Comparison of ENCODE assay signal across 9 cellular contexts in genomic region chr15:69729167-69729748, GRCh38.
A peak's percentile ranks its signal among the peaks of the same experiment; 100 is the strongest.
DNase-seq lines count a peak whose midpoint lies in the region; ATAC-seq, FAIRE-seq and TF ChIP-seq lines count a peak whose summit lies in the region.
"Had no signal": no experiment of that assay in that cellular context is flagged by ENCODE, and none has a peak within 500 bp of the region (broad histone marks: within the 10 kb centered on the region; RNA-seq: fewer than 3 reads in every experiment).

No MANE protein-coding gene starts in this region.

- ATAC-seq in RWPE2 (ENCODE audit: low read depth): no peak
- ATAC-seq in HG03342 (IDR thresholded peaks at IDR 0.05; ENCODE audit: unreplicated experiment): no peak

- no peaks in the 10 kb centered on the region for H3K9me1 ChIP-seq in keratinocyte (ENCODE audit: control insufficient read depth, extremely low read depth, insufficient read depth, low read length)

- TF ChIP-seq CTCF in RWPE2 (IDR thresholded peaks at IDR 0.05; ENCODE audit: poor library complexity, severe bottlenecking) (peak; percentile 96), keratinocyte (optimal IDR thresholded peaks at IDR 0.05 in 1 of 3, IDR thresholded peaks at IDR 0.05 in 1 of 3, conservative IDR thresholded peaks at IDR 0.05 in 1 of 3; ENCODE audit: extremely low read depth in 1 of 3, insufficient read depth in 2 of 3, low read length in 3 of 3) (peak; percentile 72 to 83 (median 72))

- DNase-seq in DMS 273 (lab: John Stamatoyannopoulos, UW; ENCODE audit: unreplicated experiment) (peak; percentile 33), DMS 273 treated with DMSO at 0.1 percent for 48 hours (lab: John Stamatoyannopoulos, UW) (no peak), RWPE2 (ENCODE audit: low spot score) (no peak), keratinocyte (ENCODE audit: low read depth, low spot score) (no peak), NCI-H187 treated with DMSO at 0.1 percent for 48 hours (lab: John Stamatoyannopoulos, UW) (no peak)
- peak; percentile 82 for DNase-seq in activated naive CD4-positive, alpha-beta T cell treated with anti-CD3 and anti-CD28 coated beads, Interleukin-2, amount 10 ng/mL, durations not matched to agents 7 days and 5 days
- DNase-seq in stimulated activated CD4-positive, alpha-beta T cell treated with anti-CD3 and anti-CD28 coated beads, TNF-alpha, amount 100 ng/mL, for 48 hours (ENCODE audit: low read depth in 3 of 3): peak; percentile 43 to 68 (median 56)

- no peak overlapping the region for H3K4me2 ChIP-seq in keratinocyte (ENCODE audit: control insufficient read depth, extremely low read depth, insufficient read depth, low read depth, low read length)

- H3K4me1 Mint-ChIP-seq in activated naive CD4-positive, alpha-beta T cell treated with anti-CD3 and anti-CD28 coated beads, Interleukin-2, amount 10 ng/mL, durations not matched to agents 7 days and 5 days: peaks cover 55% of the 10 kb centered on the region

- H3K4me1 ChIP-seq in RWPE2 (ENCODE audit: insufficient read depth, poor library complexity, severe bottlenecking): no peaks in the 10 kb centered on the region
- H3K4me1 ChIP-seq in keratinocyte (ENCODE audit: control insufficient read depth, extremely low read depth, insufficient read depth, low read length): no peaks in the 10 kb centered on the region

- H2AFZ ChIP-seq in keratinocyte (ENCODE audit: control insufficient read depth, low read length): no peak overlapping the region

- H3K9me3 ChIP-seq in RWPE2 (ENCODE audit: severe bottlenecking): no peaks in the 10 kb centered on the region
- H3K9me3 ChIP-seq in keratinocyte (ENCODE audit: control insufficient read depth, low read depth, low read length): no peaks in the 10 kb centered on the region

- FAIRE-seq in keratinocyte (lab: Jason Lieb, UNC): peak; percentile 17
- FAIRE-seq: A204.1 had no signal

- H3K27me3 ChIP-seq in RWPE2 (ENCODE audit: insufficient read depth, poor library complexity, severe bottlenecking) (no peaks in the 10 kb centered on the region), keratinocyte (ENCODE audit: control insufficient read depth, extremely low read depth, insufficient read depth, low read length) (peaks cover 49% of the 10 kb centered on the region)

- H3K27ac ChIP-seq in RWPE2 (ENCODE audit: poor library complexity, severe bottlenecking) (no peak overlapping the region), keratinocyte (ENCODE audit: control insufficient read depth, insufficient read depth, low read length) (no peak overlapping the region)

- no peaks in the 10 kb centered on the region for H3K79me2 ChIP-seq in keratinocyte (ENCODE audit: control insufficient read depth, insufficient read depth, low read length)

- no peak overlapping the region for H3K9ac ChIP-seq in keratinocyte (ENCODE audit: control insufficient read depth, extremely low read depth, insufficient read depth, low read length)

- H3K4me3 Mint-ChIP-seq in activated naive CD4-positive, alpha-beta T cell treated with anti-CD3 and anti-CD28 coated beads, Interleukin-2, amount 10 ng/mL, durations not matched to agents 7 days and 5 days: no peak overlapping the region

- peaks cover 43% of the 10 kb centered on the region for H3K27me3 Mint-ChIP-seq in activated naive CD4-positive, alpha-beta T cell treated with anti-CD3 and anti-CD28 coated beads, Interleukin-2, amount 10 ng/mL, durations not matched to agents 7 days and 5 days

- H3K4me3 ChIP-seq in RWPE2 (ENCODE audit: severe bottlenecking) (no peak overlapping the region), keratinocyte (ENCODE audit: control insufficient read depth in 2 of 3, extremely low read depth in 1 of 3, insufficient read depth in 2 of 3, low read depth in 1 of 3, low read length in 3 of 3) (no peak overlapping the region)

- H3K36me3 ChIP-seq in RWPE2 (ENCODE audit: low read depth) (no peaks in the 10 kb centered on the region), keratinocyte (ENCODE audit: control insufficient read depth in 2 of 2, extremely low read depth in 1 of 2, insufficient read depth in 2 of 2, low read length in 2 of 2) (no peaks in the 10 kb centered on the region)

- dilution Hi-C loops in keratinocyte (cut with MboI; ENCODE audit: extremely low pct_ligation_motif_present, low sequenced_read_pairs): no loop called here

- H3K36me3 Mint-ChIP-seq in activated naive CD4-positive, alpha-beta T cell treated with anti-CD3 and anti-CD28 coated beads, Interleukin-2, amount 10 ng/mL, durations not matched to agents 7 days and 5 days: no peaks in the 10 kb centered on the region

- H3K9me3 Mint-ChIP-seq in activated naive CD4-positive, alpha-beta T cell treated with anti-CD3 and anti-CD28 coated beads, Interleukin-2, amount 10 ng/mL, durations not matched to agents 7 days and 5 days: peaks cover 2% of the 10 kb centered on the region

- CTCF ChIA-PET in activated naive CD4-positive, alpha-beta T cell treated with anti-CD3 and anti-CD28 coated beads, Interleukin-2, amount 10 ng/mL, durations not matched to agents 7 days and 5 days (lab: Charles Lee): interaction anchor here (0.8 to 1.6 kb wide), 10 partner anchors 9 to 751 kb away, joined by 3 to 5 read pairs (median 3); no protein-coding TSS in a partner anchor

- H4K20me1 ChIP-seq in keratinocyte (ENCODE audit: control insufficient read depth, extremely low read depth, insufficient read depth, low read length): no peaks in the 10 kb centered on the region

- no peak overlapping the region for H3K27ac Mint-ChIP-seq in activated naive CD4-positive, alpha-beta T cell treated with anti-CD3 and anti-CD28 coated beads, Interleukin-2, amount 10 ng/mL, durations not matched to agents 7 days and 5 days

Comparison
In these comparisons a context has a peak if more than half of its experiments do, and no peak if none do; other contexts are left out.
1. DNase-seq: peak in DMS 273 (single experiment), activated naive CD4-positive, alpha-beta T cell treated with anti-CD3 and anti-CD28 coated beads, Interleukin-2, amount 10 ng/mL, durations not matched to agents 7 days and 5 days (single experiment) and stimulated activated CD4-positive, alpha-beta T cell treated with anti-CD3 and anti-CD28 coated beads, TNF-alpha, amount 100 ng/mL, for 48 hours (3 of 3); none in DMS 273 treated with DMSO at 0.1 percent for 48 hours (single experiment), RWPE2 (single experiment), keratinocyte (single experiment) and NCI-H187 treated with DMSO at 0.1 percent for 48 hours (single experiment).